In the genomic region with DNA sequence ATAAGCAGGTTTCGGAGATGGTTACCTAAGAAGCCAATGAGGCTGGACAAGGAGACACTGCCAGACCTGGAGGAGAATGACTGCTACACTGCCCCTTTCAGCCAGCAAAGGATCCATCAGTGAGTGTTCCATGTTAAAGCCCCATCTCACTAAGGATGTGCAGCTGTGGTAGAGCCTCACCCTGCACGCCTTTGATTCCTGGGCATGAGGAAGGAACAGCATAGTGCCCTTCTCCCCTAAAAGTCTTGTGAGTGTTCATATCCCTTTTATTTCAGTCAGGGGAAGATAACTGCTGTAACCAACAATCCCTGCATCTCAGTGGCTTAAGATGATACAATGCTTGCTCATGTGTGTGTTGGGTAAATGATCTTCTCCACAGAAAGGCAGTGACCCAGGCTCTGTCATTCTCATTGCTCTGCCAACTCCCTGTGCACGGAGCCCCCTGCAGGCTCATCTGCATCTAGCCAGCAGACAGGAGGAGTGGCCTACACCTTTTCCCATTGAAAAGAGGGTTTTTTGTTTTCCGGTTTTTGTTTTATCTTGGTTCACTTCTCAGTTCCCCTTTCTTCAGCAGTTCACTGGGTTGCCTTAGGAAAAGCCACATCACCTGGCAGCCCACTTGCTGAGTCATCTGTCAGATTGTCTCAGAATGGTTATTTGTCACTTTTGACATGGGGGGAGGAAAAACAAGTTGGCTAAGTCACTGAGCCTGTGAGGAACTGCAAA, we compare ENCODE assay signal across 8 cellular contexts.
DNase-seq lines count a peak whose midpoint lies in the region; ATAC-seq and TF ChIP-seq lines count a peak whose summit lies in the region.

No MANE protein-coding gene starts in this region.

- peak; percentile 98 for ATAC-seq in HG03064 (IDR thresholded peaks at IDR 0.05; ENCODE audit: low read depth, unreplicated experiment)

- H3K4me3 ChIP-seq in retinal pigment epithelial cell (ENCODE audit: low read length): no peak overlapping the region

- peak; percentile 70 for TF ChIP-seq CTCF in retinal pigment epithelial cell (conservative IDR thresholded peaks at IDR 0.05; ENCODE audit: low read depth, low read length)

- DNase-seq in Daoy (ENCODE audit: low read depth) (peak; percentile 81), GM19238 (ENCODE audit: insufficient read length, low spot score) (peak; percentile 52), NOMO-1 treated with dmso at 0.1 percent for 144 hours (lab: John Stamatoyannopoulos, UW; ENCODE audit: unreplicated experiment) (peak; percentile 90), dermis microvascular lymphatic vessel endothelial cell (ENCODE audit: low read depth in 2 of 2) (peak; percentile 36 to 75), retinal pigment epithelial cell (ENCODE audit: low read depth) (peak; percentile 2), AML-193 (lab: John Stamatoyannopoulos, UW) (no peak), D341Med (ENCODE audit: low spot score) (no peak)

Comparison
In these comparisons a context has a peak if more than half of its experiments do, and no peak if none do; other contexts are left out.
1. DNase-seq: peak in Daoy (single experiment), GM19238 (single experiment), NOMO-1 treated with dmso at 0.1 percent for 144 hours (single experiment), dermis microvascular lymphatic vessel endothelial cell (2 of 2) and retinal pigment epithelial cell (single experiment); none in AML-193 (0 of 2) and D341Med (single experiment).